In the genomic region with DNA sequence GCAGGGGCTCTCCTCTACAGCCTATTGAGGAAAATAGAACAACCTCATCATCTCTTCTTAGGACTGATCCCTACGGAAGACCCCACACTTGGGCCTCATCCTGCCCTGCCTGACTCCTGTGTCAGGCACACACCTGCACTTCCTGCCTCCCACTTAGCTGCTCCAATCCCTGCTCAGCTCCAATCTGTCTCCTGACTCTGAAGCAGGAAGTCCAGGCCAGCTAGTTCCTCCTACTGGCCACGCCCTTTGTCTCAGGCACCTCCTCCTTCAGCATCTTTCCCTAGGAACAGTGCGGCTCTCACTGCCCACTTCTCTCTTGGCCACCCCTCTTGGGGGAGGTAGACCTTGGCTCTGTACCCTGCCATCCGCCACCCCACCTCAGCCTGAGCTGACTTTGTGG, we compare ENCODE assay signal across 24 cellular contexts.
DNase-seq lines count a peak whose midpoint lies in the region; FAIRE-seq and TF ChIP-seq lines count a peak whose summit lies in the region.
"Had no signal": no experiment of that assay in that cellular context is flagged by ENCODE, and none has a peak within 500 bp of the region (broad histone marks: within the 10 kb centered on the region; RNA-seq: fewer than 3 reads in every experiment).

No MANE protein-coding gene starts in this region.

- no peaks in the 10 kb centered on the region for H4K20me1 ChIP-seq in BLaER1 treated with 17β-estradiol and CSF1 and Interleukin-3, amounts not matched to agents 10 nM and 100 nM
- no peaks in the 10 kb centered on the region for H4K20me1 ChIP-seq in H1 (replicated peaks in 1 of 2; ENCODE audit: control insufficient read depth in 1 of 2, insufficient read depth in 2 of 2, low read length in 2 of 2)

- H3K79me1 ChIP-seq in H1 (ENCODE audit: low read depth, low read length), result no peaks in the 10 kb centered on the region

- FAIRE-seq in H1 (lab: Jason Lieb, UNC), result no peak
- FAIRE-seq: G401.6, kidney had no signal

- no peak overlapping the region for H3K56ac ChIP-seq in H1 (replicated peaks; ENCODE audit: insufficient read length, low read depth, low read length)

- no peak overlapping the region for H2BK15ac ChIP-seq in H1 (ENCODE audit: low read length)

- H4K91ac ChIP-seq in H1 (replicated peaks; ENCODE audit: insufficient read length, low read length), result peak overlapping the region; percentile 27

- H3K18ac ChIP-seq in H1 (ENCODE audit: extremely low read depth, low read length), result no peak overlapping the region

- no peaks in the 10 kb centered on the region for H3K79me2 ChIP-seq in H1 (ENCODE audit: control insufficient read depth in 1 of 2, insufficient read depth in 2 of 2, low read length in 2 of 2)

- peak; percentile 35 for DNase-seq in DMS 273 (lab: John Stamatoyannopoulos, UW; ENCODE audit: unreplicated experiment)
- DNase-seq in DMS 273 treated with DMSO at 0.1 percent for 48 hours (lab: John Stamatoyannopoulos, UW), result no peak
- peak; percentile 2 for DNase-seq in MV-4-11 (lab: John Stamatoyannopoulos, UW)
- DNase-seq in H1 (ENCODE audit: low read depth in 1 of 2, low spot score in 2 of 2), result no peak
- DNase-seq in activated naive CD4-positive, alpha-beta T cell (lab: John Stamatoyannopoulos, UW), result no peak
- DNase-seq in middle frontal gyrus (ENCODE audit: extremely low spot score, low spot score), result no peak
- no peak for DNase-seq in activated CD8-positive, alpha-beta memory T cell treated with anti-CD3 and anti-CD28 coated beads, Interleukin-2, amount 50 U/mL, for 48 hours
- DNase-seq: activated CD4-positive, alpha-beta T cell treated with anti-CD3 and anti-CD28 coated beads for 4 hours; activated CD8-positive, alpha-beta memory T cell treated with anti-CD3 and anti-CD28 coated beads, Interleukin-2, amount 10 ng/mL, durations not matched to agents 7 days and 5 days; activated naive CD8-positive, alpha-beta T cell treated with anti-CD3 and anti-CD28 coated beads for 36 hours; AML-193; Caco-2; cerebellar nuclear complex; foreskin melanocyte; hippocampal formation; kidney; NCI-H1048; occipital lobe; stimulated activated CD4-positive, alpha-beta T cell treated with anti-CD3 and anti-CD28 coated beads, Interleukin-12 subunit alpha, Interleukin-12 subunit beta, amount 100 ng/mL, for 4 hours; upper lobe of right lung had no signal

- H3K4me3 ChIP-seq in BLaER1 treated with 17β-estradiol and CSF1 and Interleukin-3, amounts not matched to agents 10 nM and 100 nM, result peak overlapping the region in 1 of 10 experiments; percentile 29; a peak in 1 of 20 replicates
- H3K4me3 ChIP-seq in H1 (ENCODE audit: extremely low read depth in 1 of 4, insufficient read depth in 2 of 4, low read depth in 3 of 4, low read length in 4 of 4), result no peak overlapping the region
- H3K4me3 ChIP-seq: lung, upper lobe of right lung had no signal

- no peaks in the 10 kb centered on the region for H3K23me2 ChIP-seq in H1 (ENCODE audit: low read depth, low read length)

- no peak overlapping the region for H2BK120ac ChIP-seq in H1 (replicated peaks; ENCODE audit: low read depth, low read length)

- 86% methylated on average over 4 of the region's 4 CpGs; no CpG with 5 or more reads in 1 of the 2 experiments for WGBS in H1 (ENCODE audit: extremely low coverage in 1 of 2, insufficient coverage in 1 of 2, insufficient read length in 1 of 2, insufficient replicate concordance in 2 of 2, low coverage in 1 of 2, low lambda C conversion rate in 2 of 2, missing lambda C conversion rate in 1 of 2), 2 experiments

- no peak overlapping the region for H3K9ac ChIP-seq in BLaER1 treated with 17β-estradiol and CSF1 and Interleukin-3, amounts not matched to agents 10 nM and 100 nM
- H3K9ac ChIP-seq in H1 (replicated peaks in 1 of 4; ENCODE audit: extremely low read depth in 1 of 4, low read depth in 3 of 4, low read length in 3 of 4), result no peak overlapping the region

- H3K9me3 ChIP-seq in BLaER1 treated with 17β-estradiol and CSF1 and Interleukin-3, amounts not matched to agents 10 nM and 100 nM (replicated peaks in 1 of 11), result 0 out of 22 replicates have a peak, but pooled peaks cover 0 to 4% (median 0%) of the 10 kb centered on the region in 11 experiments
- H3K9me3 ChIP-seq in H1 (ENCODE audit: insufficient read depth in 2 of 2, low read depth in 1 of 2, low read length in 1 of 2), result no peaks in the 10 kb centered on the region
- H3K9me3 ChIP-seq: Caco-2, upper lobe of right lung had no signal

- TF ChIP-seq RAD21 in H1 (IDR thresholded peaks at IDR 0.05 in 1 of 2, conservative IDR thresholded peaks at IDR 0.05 in 1 of 2; ENCODE audit: low read depth in 2 of 2, low read length in 2 of 2), result no peak

- H3K14ac ChIP-seq in H1 (ENCODE audit: insufficient read length), result no peak overlapping the region

- H4K5ac ChIP-seq in H1 (ENCODE audit: insufficient read length, low read depth, low read length), result no peak overlapping the region

- H3K4me1 ChIP-seq in BLaER1 treated with 17β-estradiol and CSF1 and Interleukin-3, amounts not matched to agents 10 nM and 100 nM, result peaks cover 20 to 99% (median 83%) of the 10 kb centered on the region in 10 experiments; a peak in 19 of 20 replicates
- peaks cover 0 to 5% (median 3%) of the 10 kb centered on the region in 4 experiments; a peak in 4 of 7 replicates for H3K4me1 ChIP-seq in H1 (replicated peaks in 1 of 4; ENCODE audit: control insufficient read depth in 3 of 4, insufficient read depth in 4 of 4, low read length in 3 of 4)
- H3K4me1 ChIP-seq: Caco-2, upper lobe of right lung had no signal

- H2AFZ ChIP-seq in H1 (ENCODE audit: low read length), result no peak overlapping the region

- no peaks in the 10 kb centered on the region for H3K36me3 ChIP-seq in BLaER1 treated with 17β-estradiol and CSF1 and Interleukin-3, amounts not matched to agents 10 nM and 100 nM
- no peaks in the 10 kb centered on the region for H3K36me3 ChIP-seq in H1 (ENCODE audit: control insufficient read depth in 2 of 4, insufficient read depth in 4 of 4, low read length in 3 of 4)
- H3K36me3 ChIP-seq: upper lobe of right lung had no signal

- H3K23ac ChIP-seq in H1 (ENCODE audit: insufficient read length), result no peak overlapping the region

- H2BK20ac ChIP-seq in H1 (ENCODE audit: low read length), result no peak overlapping the region

- H3K4me2 ChIP-seq in BLaER1 treated with 17β-estradiol and CSF1 and Interleukin-3, amounts not matched to agents 10 nM and 100 nM, result peak overlapping the region in 9 of 11 experiments; percentile 28 to 92 (median 75); a peak in 17 of 22 replicates
- H3K4me2 ChIP-seq in H1 (ENCODE audit: insufficient read depth in 1 of 2, low read depth in 2 of 2, low read length in 2 of 2), result no peak overlapping the region

- no peak overlapping the region for H2BK5ac ChIP-seq in H1 (ENCODE audit: low read depth, low read length)

- TF ChIP-seq POLR2A in H1 (IDR thresholded peaks at IDR 0.05; ENCODE audit: control extremely low read depth in 1 of 2, low read depth in 2 of 2, low read length in 2 of 2), result no peak

- POLR2A ChIA-PET in H1 (lab: Charles Lee; ENCODE audit: partially characterized antibody), result interaction anchor here (0.5 kb wide), 1 partner anchor 1547 kb away, joined by 3 read pairs; no protein-coding TSS in a partner anchor

- TF ChIP-seq EP300 in H1 (IDR thresholded peaks at IDR 0.05; ENCODE audit: borderline replicate concordance in 1 of 2, low read depth in 2 of 2, low read length in 2 of 2), result no peak

- no peak overlapping the region for H3K4ac ChIP-seq in H1 (replicated peaks; ENCODE audit: insufficient read length, low read depth, low read length)

- no peak for TF ChIP-seq CTCF in H1 (IDR thresholded peaks at IDR 0.05; ENCODE audit: control extremely low read depth in 1 of 3, insufficient read depth in 1 of 3, low read depth in 1 of 3, low read length in 3 of 3)

- CTCF ChIA-PET in H1 (lab: Charles Lee; ENCODE audit: partially characterized antibody), result interaction anchor here (0.6 to 10.4 kb wide), 17 partner anchors 9 to 107 kb away, joined by 3 to 70 read pairs (median 6); no protein-coding TSS in a partner anchor

- H3K27me3 ChIP-seq in BLaER1 treated with 17β-estradiol and CSF1 and Interleukin-3, amounts not matched to agents 10 nM and 100 nM, result no peaks in the 10 kb centered on the region
- H3K27me3 ChIP-seq in H1 (replicated peaks in 1 of 4; ENCODE audit: control insufficient read depth in 3 of 4, extremely low read depth in 1 of 4, insufficient read depth in 3 of 4, low read length in 3 of 4), result no peaks in the 10 kb centered on the region
- H3K27me3 ChIP-seq: upper lobe of right lung had no signal

- no peak overlapping the region for H4K8ac ChIP-seq in H1 (ENCODE audit: extremely low read depth, insufficient read depth, low read length)

- 0 out of 2 replicates have a peak overlapping the region, but pooled peaks have one; percentile 28 for H2AK5ac ChIP-seq in H1 (ENCODE audit: low read depth, low read length)

- no peak overlapping the region for H3K27ac ChIP-seq in BLaER1 treated with 17β-estradiol and CSF1 and Interleukin-3, amounts not matched to agents 10 nM and 100 nM
- H3K27ac ChIP-seq in H1 (ENCODE audit: low read depth, low read length), result no peak overlapping the region
- H3K27ac ChIP-seq: 22Rv1, upper lobe of right lung had no signal

- 0 out of 2 replicates have a peak overlapping the region, but pooled peaks have one; percentile 29 for H2BK12ac ChIP-seq in H1 (ENCODE audit: low read depth, low read length)

TF ChIP-seq in H1, 55 proteins besides CTCF, POLR2A, EP300 and RAD21:
- TF ChIP-seq SIX5 (IDR thresholded peaks at IDR 0.05; ENCODE audit: low read depth, low read length) (no peak), CBX5 (IDR thresholded peaks at IDR 0.05; ENCODE audit: low read depth, low read length) (no peak), POLR2AphosphoS5 (IDR thresholded peaks at IDR 0.05; ENCODE audit: low read depth, low read length) (no peak), TBP (IDR thresholded peaks at IDR 0.05; ENCODE audit: low read depth, low read length) (no peak), SRF (IDR thresholded peaks at IDR 0.05; ENCODE audit: low read depth, low read length) (no peak), SIRT6 (IDR thresholded peaks at IDR 0.05; ENCODE audit: low read length) (no peak)
- TF ChIP-seq, protein P1, sequence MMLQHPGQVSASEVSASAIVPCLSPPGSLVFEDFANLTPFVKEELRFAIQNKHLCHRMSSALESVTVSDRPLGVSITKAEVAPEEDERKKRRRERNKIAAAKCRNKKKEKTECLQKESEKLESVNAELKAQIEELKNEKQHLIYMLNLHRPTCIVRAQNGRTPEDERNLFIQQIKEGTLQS (IDR thresholded peaks at IDR 0.05; ENCODE audit: insufficient read depth, low read depth, low read length), result no peak

Comparison
In these comparisons a context has a peak if more than half of its experiments do, and no peak if none do; other contexts are left out.
1. DNase-seq: peak in DMS 273 (single experiment) and MV-4-11 (single experiment); none in DMS 273 treated with DMSO at 0.1 percent for 48 hours (single experiment), H1 (0 of 2), activated naive CD4-positive, alpha-beta T cell (0 of 4), middle frontal gyrus (single experiment) and activated CD8-positive, alpha-beta memory T cell treated with anti-CD3 and anti-CD28 coated beads, Interleukin-2, amount 50 U/mL, for 48 hours (single experiment).
2. H3K4me2 ChIP-seq: peak in BLaER1 treated with 17β-estradiol and CSF1 and Interleukin-3, amounts not matched to agents 10 nM and 100 nM (9 of 11); none in H1 (0 of 2).